8 cellular contexts compared by ENCODE assay signal in the genomic region with DNA sequence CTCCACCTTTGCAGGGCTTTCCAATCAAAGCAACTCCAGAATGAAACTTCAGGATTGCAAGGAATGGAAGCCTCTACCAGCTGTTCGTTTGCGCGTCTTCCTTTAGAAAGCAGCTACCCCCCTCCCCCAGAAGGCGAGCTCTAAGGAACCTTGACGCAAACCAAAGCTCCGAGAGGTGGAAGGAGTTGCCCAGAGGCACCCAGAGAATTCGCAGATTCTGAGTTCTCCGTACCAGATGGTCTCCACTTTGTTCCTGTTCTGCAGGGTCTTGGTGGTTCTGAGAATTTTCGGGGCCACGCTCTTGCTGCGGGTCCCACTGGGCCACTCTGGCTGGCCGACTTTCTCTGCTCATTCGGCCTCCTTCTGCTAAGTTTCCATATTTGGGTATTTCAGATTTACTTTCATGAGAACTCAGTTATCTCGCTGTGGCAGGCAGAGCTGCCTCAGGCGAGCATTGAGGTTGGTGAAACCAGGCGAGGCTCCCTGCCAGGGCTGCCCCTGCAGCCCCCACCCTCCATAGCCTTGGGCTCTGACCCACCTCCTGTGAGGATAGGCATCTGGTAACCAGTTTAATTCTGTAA. TPM values are rescaled to one million over a fixed set of nuclear protein-coding genes. Genes with fewer than 3 reads are reported as not detected.
DNase-seq lines count a peak whose midpoint lies in the region; ATAC-seq and TF ChIP-seq lines count a peak whose summit lies in the region.

No MANE protein-coding gene starts in this region.

- H3K36me3 ChIP-seq in thoracic aorta: no peaks in the 10 kb centered on the region

- TF ChIP-seq CTCF in thoracic aorta (IDR thresholded peaks at IDR 0.05): no peak

- no peaks in the 10 kb centered on the region for H3K27me3 ChIP-seq in thoracic aorta (replicated peaks; ENCODE audit: insufficient read depth)

- in situ Hi-C loops in T47D (cut with HindIII; ENCODE audit: low pct_unique_long_range_greater_than_20kb, low sequenced_read_pairs): no loop called here

- ATAC-seq in HG02571 (IDR thresholded peaks at IDR 0.05; ENCODE audit: unreplicated experiment) (peak; percentile 30), thoracic aorta (ENCODE audit: insufficient number of reproducible peaks, low FRiP score, low read depth) (peak; percentile 54)

- peak; percentile 76 for DNase-seq in activated effector memory CD4-positive, alpha-beta T cell treated with anti-CD3 and anti-CD28 coated beads, Interleukin-2, amount 50 U/mL, for 16 hours
- DNase-seq in activated effector memory CD4-positive, alpha-beta T cell treated with Interleukin-2 at 50 U/mL for 16 hours: no peak
- DNase-seq in OCI-M1 (lab: John Stamatoyannopoulos, UW): peak; percentile 89
- peak; percentile 74 to 77 for DNase-seq in T47D (ENCODE audit: low read depth in 1 of 2, low spot score in 1 of 2)
- peak; percentile 78 for DNase-seq in left kidney (ENCODE audit: low read depth, low spot score)
- no peak for DNase-seq in thoracic aorta (ENCODE audit: low spot score)
- no peak for DNase-seq in OCI-M2 (lab: John Stamatoyannopoulos, UW; ENCODE audit: unreplicated experiment)

- H3K9me3 ChIP-seq in thoracic aorta: no peaks in the 10 kb centered on the region

- H3K4me3 ChIP-seq in thoracic aorta: peak overlapping the region; percentile 91

- peaks cover 34 to 58% of the 10 kb centered on the region in 2 donors for H3K4me1 ChIP-seq in thoracic aorta (ENCODE audit: control insufficient read depth in 1 of 2, low read depth in 2 of 2)

- peak overlapping the region; percentile 79 to 91 for H3K27ac ChIP-seq in thoracic aorta

RNA-seq across cellular contexts. Expression of a gene that starts 0.8 kb away (rescaled TPM):
- total RNA-seq in thoracic aorta: 10 to 100 TPM; 55.8 to 62.7 TPM

Comparison
In these comparisons a context has a peak if more than half of its experiments do, and no peak if none do; other contexts are left out.
1. DNase-seq: peak in activated effector memory CD4-positive, alpha-beta T cell treated with anti-CD3 and anti-CD28 coated beads, Interleukin-2, amount 50 U/mL, for 16 hours (single experiment), OCI-M1 (single experiment), T47D (2 of 2) and left kidney (single experiment); none in activated effector memory CD4-positive, alpha-beta T cell treated with Interleukin-2 at 50 U/mL for 16 hours (single experiment), thoracic aorta (single experiment) and OCI-M2 (single experiment).